ENCODE assay signal across 8 cellular contexts in the genomic region with DNA sequence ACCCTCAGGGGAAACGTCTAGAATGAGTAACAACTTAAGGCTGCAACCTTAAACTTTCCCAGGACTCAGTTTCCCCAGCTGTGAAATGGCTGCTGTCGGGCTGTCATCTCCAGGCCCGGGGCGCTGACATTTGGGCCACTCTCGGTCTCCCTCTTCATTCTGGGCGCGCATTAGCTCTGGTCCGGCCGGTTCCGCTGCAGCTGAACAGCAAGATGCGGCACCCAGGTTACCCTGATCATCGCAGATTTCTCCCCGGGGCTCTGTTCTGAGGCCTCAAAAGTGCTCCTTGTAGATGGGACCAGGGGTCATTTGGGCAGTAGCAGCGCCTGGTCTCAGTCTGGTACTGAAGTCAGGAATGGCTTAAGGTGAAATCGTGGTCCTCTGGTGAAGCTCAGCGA. TPM values are rescaled to one million over a fixed set of nuclear protein-coding genes. Genes with fewer than 3 reads are reported as not detected.
A peak's percentile ranks its signal among the peaks of the same experiment; 100 is the strongest.
DNase-seq lines count a peak whose midpoint lies in the region; ATAC-seq and TF ChIP-seq lines count a peak whose summit lies in the region.

No MANE protein-coding gene starts in this region.

- H3K4me1 Mint-ChIP-seq in stimulated activated naive CD8-positive, alpha-beta T cell treated with anti-CD3 and anti-CD28 coated beads, Interleukin-15, Interleukin-2, amounts not matched to agents 100 ng/mL and 50 ng/mL, for 24 hours (ENCODE audit: low read depth), result peaks cover 21% of the 10 kb centered on the region

- peak overlapping the region; percentile 52 for H3K4me3 ChIP-seq in astrocyte of the spinal cord (ENCODE audit: low read depth, low read length)
- H3K4me3 ChIP-seq in mesendoderm (ENCODE audit: low read length), result no peak overlapping the region

- peaks cover 12% of the 10 kb centered on the region for H3K27me3 Mint-ChIP-seq in stimulated activated naive CD8-positive, alpha-beta T cell treated with anti-CD3 and anti-CD28 coated beads, Interleukin-15, Interleukin-2, amounts not matched to agents 100 ng/mL and 50 ng/mL, for 24 hours

- no peaks in the 10 kb centered on the region for H3K9me3 Mint-ChIP-seq in stimulated activated naive CD8-positive, alpha-beta T cell treated with anti-CD3 and anti-CD28 coated beads, Interleukin-15, Interleukin-2, amounts not matched to agents 100 ng/mL and 50 ng/mL, for 24 hours

- H2BK120ac ChIP-seq in mesendoderm (ENCODE audit: low read depth, low read length), result no peak overlapping the region

- no peak overlapping the region for H2BK15ac ChIP-seq in mesendoderm (replicated peaks; ENCODE audit: low read depth)

- H3K23ac ChIP-seq in mesendoderm (ENCODE audit: low read length), result no peak overlapping the region

- no peak for DNase-seq in stimulated activated naive CD8-positive, alpha-beta T cell treated with anti-CD3 and anti-CD28 coated beads, Interleukin-15, Interleukin-2, amounts not matched to agents 100 U/mL and 50 U/mL, for 24 hours
- DNase-seq in astrocyte of the spinal cord (ENCODE audit: low read depth, low spot score), result no peak
- no peak for DNase-seq in mesendoderm
- DNase-seq in NK-92 treated with Interleukin-12 subunit alpha and Interleukin-12 subunit beta, amount 100 ng/mL, for 24 hours (lab: John Stamatoyannopoulos, UW), result no peak
- DNase-seq in NCI-H69 (lab: John Stamatoyannopoulos, UW), result no peak
- no peak for DNase-seq in erythroblast (lab: John Stamatoyannopoulos, UW)
- no peak for DNase-seq in foreskin keratinocyte

- H3K79me2 ChIP-seq in mesendoderm (ENCODE audit: control insufficient read depth, insufficient read depth, low read length), result peaks cover 8% of the 10 kb centered on the region

- H2BK5ac ChIP-seq in mesendoderm (ENCODE audit: low read length), result no peak overlapping the region

- TF ChIP-seq POLR2A in erythroblast (IDR thresholded peaks at IDR 0.05; ENCODE audit: low read length), result no peak

- WGBS in mesendoderm (ENCODE audit: extremely low coverage, insufficient coverage, low lambda C conversion rate), result no CpG with 5 or more reads among the region's 16 CpGs

- H3K27me3 ChIP-seq in mesendoderm (ENCODE audit: insufficient read depth, low read length, poor library complexity), result peaks cover 5% of the 10 kb centered on the region
- no peaks in the 10 kb centered on the region for H3K27me3 ChIP-seq in foreskin keratinocyte

- peak overlapping the region; percentile 43 for H3K4me2 ChIP-seq in mesendoderm (ENCODE audit: low read length)

- peak overlapping the region; percentile 36 for H3K27ac Mint-ChIP-seq in stimulated activated naive CD8-positive, alpha-beta T cell treated with anti-CD3 and anti-CD28 coated beads, Interleukin-15, Interleukin-2, amounts not matched to agents 100 ng/mL and 50 ng/mL, for 24 hours

- H4K8ac ChIP-seq in mesendoderm (ENCODE audit: low read depth, low read length), result no peak overlapping the region

- H3K4me3 Mint-ChIP-seq in stimulated activated naive CD8-positive, alpha-beta T cell treated with anti-CD3 and anti-CD28 coated beads, Interleukin-15, Interleukin-2, amounts not matched to agents 100 ng/mL and 50 ng/mL, for 24 hours, result peak overlapping the region; percentile 83

- H3K56ac ChIP-seq in mesendoderm (ENCODE audit: low read length), result peak overlapping the region; percentile 12

- no peak for TF ChIP-seq CTCF in astrocyte of the spinal cord (IDR thresholded peaks at IDR 0.05; ENCODE audit: low read depth, low read length)
- no peak for TF ChIP-seq CTCF in foreskin keratinocyte (conservative IDR thresholded peaks at IDR 0.05)

- no peak overlapping the region for H4K5ac ChIP-seq in mesendoderm (ENCODE audit: low read length)

- H3K4me1 ChIP-seq in mesendoderm (ENCODE audit: control insufficient read depth, low read depth, low read length) (no peaks in the 10 kb centered on the region), foreskin keratinocyte (no peaks in the 10 kb centered on the region)

- no peak for ATAC-seq in stimulated activated naive CD8-positive, alpha-beta T cell treated with anti-CD3 and anti-CD28 coated beads, Interleukin-15, Interleukin-2, amounts not matched to agents 100 U/mL and 50 U/mL, for 24 hours
- no peak for ATAC-seq in foreskin keratinocyte

- no peak overlapping the region for H3K4ac ChIP-seq in mesendoderm (ENCODE audit: low read depth, low read length)

- no peak overlapping the region for H3K18ac ChIP-seq in mesendoderm (ENCODE audit: low read length)

- no peaks in the 10 kb centered on the region for H3K36me3 Mint-ChIP-seq in stimulated activated naive CD8-positive, alpha-beta T cell treated with anti-CD3 and anti-CD28 coated beads, Interleukin-15, Interleukin-2, amounts not matched to agents 100 ng/mL and 50 ng/mL, for 24 hours (ENCODE audit: low read depth)

- H2AK5ac ChIP-seq in mesendoderm (ENCODE audit: low read length), result no peak overlapping the region

- H3K27ac ChIP-seq in mesendoderm (ENCODE audit: low read depth, low read length) (no peak overlapping the region), foreskin keratinocyte (no peak overlapping the region)

- no peaks in the 10 kb centered on the region for H3K36me3 ChIP-seq in mesendoderm (ENCODE audit: control insufficient read depth, insufficient read depth, low read length)

- in situ Hi-C loops in astrocyte of the spinal cord (cut with HindIII; ENCODE audit: low sequenced_read_pairs), result no loop called here

- H3K79me1 ChIP-seq in mesendoderm (ENCODE audit: low read length), result no peaks in the 10 kb centered on the region

- H3K9ac ChIP-seq in mesendoderm (ENCODE audit: low read length), result peak overlapping the region; percentile 4

RNA-seq across cellular contexts. Expression of a gene that starts 0.9 kb away (rescaled TPM):
- 5.7 TPM for polyA plus RNA-seq in mesendoderm (2013, experiment 1 of 2)
- polyA plus RNA-seq in mesendoderm (2013, experiment 2 of 2), result 6.0 TPM
- total RNA-seq in foreskin keratinocyte, result 18.2 and 23.2 TPM in 2 replicates
- polyA plus RNA-seq in foreskin keratinocyte, result 5.4 and 7.8 TPM in 2 replicates

RNA-seq across cellular contexts. Expression of a gene that starts 57.8 kb away (rescaled TPM):
- 48.2 TPM for polyA plus RNA-seq in mesendoderm (2013, experiment 1 of 2)
- 49.6 TPM for polyA plus RNA-seq in mesendoderm (2013, experiment 2 of 2)
- total RNA-seq in foreskin keratinocyte, result 19.2 and 24.2 TPM in 2 replicates
- polyA plus RNA-seq in foreskin keratinocyte, result 12.5 and 13.5 TPM in 2 replicates
